ENCODE assay signal across 15 cellular contexts in the genomic region with DNA sequence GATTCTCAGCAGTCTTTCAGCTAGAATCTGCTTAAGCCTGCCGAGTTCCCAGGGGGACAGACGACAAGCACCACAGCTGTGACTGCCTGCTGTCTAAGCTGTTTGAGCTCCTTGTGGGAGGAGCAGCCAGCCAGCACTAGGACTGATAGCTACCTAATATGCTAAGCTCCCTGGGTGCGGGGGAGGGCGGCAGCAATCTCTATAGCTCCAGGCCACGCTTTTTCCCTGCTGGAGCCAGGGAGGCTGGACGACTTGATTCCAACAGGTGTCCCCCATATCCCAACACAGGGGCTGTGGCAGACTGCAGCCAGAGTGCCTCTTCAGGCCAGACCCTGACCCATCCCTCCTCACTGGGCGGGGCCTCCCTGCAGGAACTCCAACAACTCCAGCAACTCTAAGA.
DNase-seq lines count a peak whose midpoint lies in the region; ATAC-seq and TF ChIP-seq lines count a peak whose summit lies in the region.
"Had no signal": no experiment of that assay in that cellular context is flagged by ENCODE, and none has a peak within 500 bp of the region (broad histone marks: within the 10 kb centered on the region; RNA-seq: fewer than 3 reads in every experiment).

No MANE protein-coding gene starts in this region.

- 15% methylated on average over 7 of the region's 7 CpGs for WGBS in hepatocyte (ENCODE audit: low lambda C conversion rate, missing lambda C conversion rate)
- 27 to 34% (median 30%) methylated on average over 7 of the region's 7 CpGs for WGBS in psoas muscle, 3 donors

- no peak for TF ChIP-seq CTCF in hepatocyte (IDR thresholded peaks at IDR 0.05; ENCODE audit: poor library complexity)
- no peak for TF ChIP-seq CTCF in psoas muscle (IDR thresholded peaks at IDR 0.05)

- peak overlapping the region; percentile 47 for H3K4me2 ChIP-seq in hepatocyte

- H3K27ac ChIP-seq in hepatocyte (no peak overlapping the region), psoas muscle (no peak overlapping the region)
- H3K27ac ChIP-seq: foreskin keratinocyte, sigmoid colon had no signal

- ATAC-seq in psoas muscle, result no peak
- no peak for ATAC-seq in GM21390 (IDR thresholded peaks at IDR 0.05; ENCODE audit: unreplicated experiment)
- no peak for ATAC-seq in GM21423 (IDR thresholded peaks at IDR 0.05; ENCODE audit: unreplicated experiment)
- ATAC-seq: foreskin keratinocyte had no signal

- no peak overlapping the region for H3K4me3 ChIP-seq in hepatocyte
- no peak overlapping the region for H3K4me3 ChIP-seq in psoas muscle
- H3K4me3 ChIP-seq: sigmoid colon had no signal

- H3K9ac ChIP-seq in ES-I3 (ENCODE audit: low read depth, low read length), result peak overlapping the region; percentile 5; the same call in 1 of the 2 replicates

- H3K9me3 ChIP-seq in ES-I3 (ENCODE audit: control insufficient read depth, insufficient read depth, low read length), result no peaks in the 10 kb centered on the region
- H3K9me3 ChIP-seq in hepatocyte (ENCODE audit: low read depth), result no peaks in the 10 kb centered on the region
- H3K9me3 ChIP-seq in psoas muscle, result no peaks in the 10 kb centered on the region
- H3K9me3 ChIP-seq: sigmoid colon had no signal

- no peaks in the 10 kb centered on the region for H3K79me2 ChIP-seq in hepatocyte

- no peaks in the 10 kb centered on the region for H4K20me1 ChIP-seq in hepatocyte (ENCODE audit: insufficient read depth, poor library complexity, severe bottlenecking)

- H3K36me3 ChIP-seq in ES-I3 (ENCODE audit: insufficient read depth, low read length), result no peaks in the 10 kb centered on the region
- H3K36me3 ChIP-seq in hepatocyte (replicated peaks; ENCODE audit: insufficient read depth, low read depth), result no peaks in the 10 kb centered on the region
- no peaks in the 10 kb centered on the region for H3K36me3 ChIP-seq in psoas muscle (ENCODE audit: insufficient read depth in 1 of 2, low read depth in 1 of 2)
- H3K36me3 ChIP-seq: sigmoid colon had no signal

- H3K27me3 ChIP-seq in hepatocyte, result no peaks in the 10 kb centered on the region
- no peaks in the 10 kb centered on the region for H3K27me3 ChIP-seq in psoas muscle (ENCODE audit: insufficient read depth in 3 of 3, low read length in 2 of 3)
- H3K27me3 ChIP-seq: foreskin keratinocyte, sigmoid colon had no signal

- DNase-seq in NCI-H2107 (lab: John Stamatoyannopoulos, UW) (peak; percentile 17), hepatocyte (ENCODE audit: low spot score) (peak; percentile 60), psoas muscle (peak; percentile 3 to 44), T1000 (lab: John Stamatoyannopoulos, UW) (no peak), NCI-H128 (lab: John Stamatoyannopoulos, UW; ENCODE audit: unreplicated experiment) (no peak)
- DNase-seq: activated naive CD4-positive, alpha-beta T cell; effector memory CD4-positive, alpha-beta T cell; foreskin keratinocyte; GDM1; NCI-H748 treated with DMSO at 0.1 percent for 48 hours; sigmoid colon; stimulated activated naive CD4-positive, alpha-beta T cell had no signal

- intact Hi-C loops in psoas muscle (cut with DNase I), result no loop called here

- H3K4me1 ChIP-seq in ES-I3 (ENCODE audit: insufficient read depth, low read length) (peaks cover 12% of the 10 kb centered on the region), hepatocyte (ENCODE audit: insufficient read depth) (no peaks in the 10 kb centered on the region), psoas muscle (no peaks in the 10 kb centered on the region)
- H3K4me1 ChIP-seq: foreskin keratinocyte, sigmoid colon had no signal

- H2AFZ ChIP-seq in hepatocyte, result no peak overlapping the region

- H3K9me2 ChIP-seq in hepatocyte (replicated peaks; ENCODE audit: insufficient read depth), result no peaks in the 10 kb centered on the region

Comparison
In these comparisons a context has a peak if more than half of its experiments do, and no peak if none do; other contexts are left out.
1. DNase-seq: peak in NCI-H2107 (single experiment), hepatocyte (single experiment) and psoas muscle (2 of 2); none in T1000 (single experiment) and NCI-H128 (single experiment).